ENCODE assay signal across 9 cellular contexts in genomic region chr5:58871648-58872242, GRCh38.
A peak's percentile ranks its signal among the peaks of the same experiment; 100 is the strongest.
DNase-seq lines count a peak whose midpoint lies in the region; ATAC-seq and TF ChIP-seq lines count a peak whose summit lies in the region.
"Had no signal": no experiment of that assay in that cellular context is flagged by ENCODE, and none has a peak within 500 bp of the region (broad histone marks: within the 10 kb centered on the region; RNA-seq: fewer than 3 reads in every experiment).

No MANE protein-coding gene starts in this region.

- H3K4me3 ChIP-seq in AG10803 (ENCODE audit: low read length) (no peak overlapping the region), GM06990 (replicated peaks; ENCODE audit: low read depth, low read length) (no peak overlapping the region), SK-N-SH (ENCODE audit: low read depth in 2 of 2, low read length in 1 of 2) (no peak overlapping the region; a peak in 1 of 4 replicates), esophagus muscularis mucosa (no peak overlapping the region), H7 (ENCODE audit: insufficient read depth, low read depth, low read length) (no peak overlapping the region)

- H3K79me2 ChIP-seq in SK-N-SH (ENCODE audit: insufficient read depth) = no peaks in the 10 kb centered on the region

- TF ChIP-seq EP300 in SK-N-SH (IDR thresholded peaks at IDR 0.05; ENCODE audit: borderline replicate concordance in 1 of 2, low read depth in 1 of 2, low read length in 1 of 2) (no peak), esophagus muscularis mucosa (IDR thresholded peaks at IDR 0.05) (no peak)

- ATAC-seq in HG02981 (IDR thresholded peaks at IDR 0.05; ENCODE audit: unreplicated experiment) = peak; percentile 61
- ATAC-seq: naive thymus-derived CD8-positive, alpha-beta T cell had no signal

- H4K20me1 ChIP-seq in SK-N-SH (ENCODE audit: insufficient read depth) = no peaks in the 10 kb centered on the region

- H3K9me3 ChIP-seq in SK-N-SH (no peaks in the 10 kb centered on the region), esophagus muscularis mucosa (no peaks in the 10 kb centered on the region)

- H3K9me2 ChIP-seq in SK-N-SH = no peaks in the 10 kb centered on the region

- CTCF ChIA-PET in SK-N-SH (lab: Yijun Ruan, JAX) = interaction anchor here (0.6 to 3.1 kb wide), 19 partner anchors 9 to 1687 kb away, joined by 3 to 12 read pairs (median 3); no protein-coding TSS in a partner anchor

- peaks cover 0 to 4% of the 10 kb centered on the region in 2 experiments; a peak in 1 of 4 replicates for H3K4me1 ChIP-seq in SK-N-SH (ENCODE audit: control insufficient read depth in 1 of 2, insufficient read depth in 2 of 2, low read depth in 1 of 2, low read length in 1 of 2)
- H3K4me1 ChIP-seq in esophagus muscularis mucosa = no peaks in the 10 kb centered on the region

- TF ChIP-seq RAD21 in SK-N-SH (IDR thresholded peaks at IDR 0.05; ENCODE audit: low read length) = peak; percentile 47

- intact Hi-C loops in esophagus muscularis mucosa (cut with DNase I) = no loop called here

- TF ChIP-seq CTCF in AG10803 (conservative IDR thresholded peaks at IDR 0.05; ENCODE audit: low read length) (peak; percentile 74), GM06990 (IDR thresholded peaks at IDR 0.05; ENCODE audit: insufficient read depth, low read length, poor library complexity, severe bottlenecking) (peak; percentile 64), SK-N-SH (IDR thresholded peaks at IDR 0.05) (peak; percentile 73), esophagus muscularis mucosa (IDR thresholded peaks at IDR 0.05) (peak; percentile 31 to 59 (median 53))

- no peaks in the 10 kb centered on the region for H3K36me3 ChIP-seq in GM06990 (ENCODE audit: control insufficient read depth, insufficient read depth, low read length)
- no peaks in the 10 kb centered on the region for H3K36me3 ChIP-seq in SK-N-SH (replicated peaks in 1 of 2; ENCODE audit: control insufficient read depth in 1 of 2, insufficient read depth in 2 of 2, low read length in 1 of 2)
- no peaks in the 10 kb centered on the region for H3K36me3 ChIP-seq in esophagus muscularis mucosa
- no peaks in the 10 kb centered on the region for H3K36me3 ChIP-seq in H7 (replicated peaks; ENCODE audit: control insufficient read depth, insufficient read depth, low read length)

- DNase-seq in AG10803 (ENCODE audit: low read depth) (peak; percentile 32), GM06990 (ENCODE audit: extremely low read depth, insufficient read length) (no peak), SK-N-SH (peak; percentile 26), esophagus muscularis mucosa (ENCODE audit: extremely low spot score) (no peak), renal cortical epithelial cell (ENCODE audit: low read depth) (peak; percentile 47), H7 (no peak), ureter (ENCODE audit: low spot score) (no peak)

- H3K27ac ChIP-seq in SK-N-SH (ENCODE audit: low read depth in 2 of 2, low read length in 1 of 2) (no peak overlapping the region), esophagus muscularis mucosa (replicated peaks in 1 of 4) (no peak overlapping the region)

- H3K9ac ChIP-seq in SK-N-SH = no peak overlapping the region

- TF ChIP-seq POLR2A in esophagus muscularis mucosa (IDR thresholded peaks at IDR 0.05; ENCODE audit: low read depth) = no peak

- no peak overlapping the region for H3K4me2 ChIP-seq in SK-N-SH

- H3K27me3 ChIP-seq in GM06990 (replicated peaks; ENCODE audit: control insufficient read depth, insufficient read depth, low read length) = no peaks in the 10 kb centered on the region; the same call in 1 of the 2 replicates
- H3K27me3 ChIP-seq in SK-N-SH (ENCODE audit: insufficient read depth) = no peaks in the 10 kb centered on the region
- no peaks in the 10 kb centered on the region for H3K27me3 ChIP-seq in esophagus muscularis mucosa
- no peaks in the 10 kb centered on the region for H3K27me3 ChIP-seq in H7 (ENCODE audit: control insufficient read depth, insufficient read depth, low read length)

- no peaks in the 10 kb centered on the region for H3F3A ChIP-seq in SK-N-SH (replicated peaks; ENCODE audit: insufficient read depth)

- POLR2A ChIA-PET in SK-N-SH (lab: Yijun Ruan, JAX) = no interaction called here

- 59% methylated on average over 3 of the region's 3 CpGs for WGBS in SK-N-SH (ENCODE audit: low lambda C conversion rate)
- WGBS in esophagus muscularis mucosa = 46% methylated on average over 3 of the region's 3 CpGs

- H2AFZ ChIP-seq in SK-N-SH (ENCODE audit: low read depth) = no peak overlapping the region

TF ChIP-seq in SK-N-SH, 30 proteins besides CTCF, POLR2A, EP300 and RAD21:
- peak; percentile 38; the same call in 1 of the 2 replicates for TF ChIP-seq SMC3 (IDR thresholded peaks at IDR 0.05; ENCODE audit: low read depth, low read length)
- TF ChIP-seq FOXM1 (IDR thresholded peaks at IDR 0.05; ENCODE audit: low read depth) = no peak

Comparison
In these comparisons a context has a peak if more than half of its experiments do, and no peak if none do; other contexts are left out.
1. DNase-seq: peak in AG10803 (single experiment), SK-N-SH (single experiment) and renal cortical epithelial cell (single experiment); none in GM06990 (single experiment), esophagus muscularis mucosa (single experiment), H7 (single experiment) and ureter (single experiment).
2. Peak in every context shown above with its lines, with median percentiles within 50 percentile points of each other: CTCF ChIP-seq.